In the genomic region with DNA sequence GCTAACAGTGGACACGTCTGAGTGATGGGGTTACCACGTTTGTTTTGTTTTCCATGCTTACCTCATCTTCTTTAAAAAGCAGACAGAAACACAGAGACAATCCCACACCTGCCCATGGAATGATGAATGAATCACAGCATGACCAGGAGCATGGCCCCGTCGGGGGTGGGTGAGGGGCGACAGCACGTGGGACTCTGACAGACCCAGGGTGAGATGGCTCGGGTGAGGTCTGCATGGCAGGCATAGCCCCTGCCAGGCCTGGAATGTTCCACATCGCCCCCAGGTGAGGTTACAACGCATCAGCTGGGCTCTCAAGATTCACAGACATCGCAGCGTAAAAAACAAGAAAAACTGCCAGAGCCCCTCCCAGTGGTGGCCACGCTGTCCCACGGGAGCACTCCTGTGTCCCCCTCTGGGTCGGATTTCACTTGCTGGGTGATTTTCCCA, we compare ENCODE assay signal across 12 cellular contexts. TPM values are rescaled to one million over a fixed set of nuclear protein-coding genes. Genes with fewer than 3 reads are reported as not detected.
DNase-seq lines count a peak whose midpoint lies in the region; ATAC-seq and TF ChIP-seq lines count a peak whose summit lies in the region.
"Had no signal": no experiment of that assay in that cellular context is flagged by ENCODE, and none has a peak within 500 bp of the region (broad histone marks: within the 10 kb centered on the region; RNA-seq: fewer than 3 reads in every experiment).

No MANE protein-coding gene starts in this region.

- DNase-seq in DMS53 (lab: John Stamatoyannopoulos, UW) (peak; percentile 60), DMS53 treated with DMSO at 0.1 percent for 48 hours (lab: John Stamatoyannopoulos, UW; ENCODE audit: unreplicated experiment) (no peak), DND-41 (no peak), mesothelial cell of epicardium (ENCODE audit: low spot score in 2 of 2, unreplicated experiment in 2 of 2) (no peak), cortex of kidney (lab: John Stamatoyannopoulos, UW) (no peak), germinal center (ENCODE audit: low spot score) (no peak)
- no peak for DNase-seq in activated naive CD8-positive, alpha-beta T cell treated with anti-CD3 and anti-CD28 coated beads for 36 hours
- DNase-seq: GM23248, left ventricle myocardium inferior, NCI-H524 treated with DMSO at 0.1 percent for 48 hours had no signal

- no peak for TF ChIP-seq CTCF in DND-41 (IDR thresholded peaks at IDR 0.05; ENCODE audit: borderline replicate concordance, extremely low read depth, low read length, poor library complexity, severe bottlenecking)
- TF ChIP-seq CTCF in mesothelial cell of epicardium (IDR thresholded peaks at IDR 0.05; ENCODE audit: unreplicated experiment): no peak

- H3K27ac ChIP-seq in DND-41 (ENCODE audit: low read length): peak overlapping the region; percentile 79; the same call in 1 of the 2 replicates
- H3K27ac ChIP-seq: 22Rv1, GM23248, left ventricle myocardium inferior had no signal

- no peaks in the 10 kb centered on the region for H3K9me3 ChIP-seq in DND-41 (ENCODE audit: insufficient read depth, low read length, severe bottlenecking)
- H3K9me3 ChIP-seq: left ventricle myocardium inferior had no signal

- H3K27me3 ChIP-seq in DND-41 (ENCODE audit: insufficient read depth, low read length, poor library complexity): no peaks in the 10 kb centered on the region

- peaks cover 48% of the 10 kb centered on the region for H3K36me3 Mint-ChIP-seq in activated naive CD8-positive, alpha-beta T cell treated with anti-CD3 and anti-CD28 coated beads for 36 hours
- no peaks in the 10 kb centered on the region for H3K36me3 Mint-ChIP-seq in mesothelial cell of epicardium

- peaks cover 23% of the 10 kb centered on the region for H3K4me1 Mint-ChIP-seq in activated naive CD8-positive, alpha-beta T cell treated with anti-CD3 and anti-CD28 coated beads for 36 hours
- peaks cover 59% of the 10 kb centered on the region for H3K4me1 Mint-ChIP-seq in mesothelial cell of epicardium

- H3K9ac ChIP-seq in DND-41 (ENCODE audit: low read depth, low read length): no peak overlapping the region
- H3K9ac ChIP-seq: GM23248 had no signal

- ATAC-seq in DND-41 (ENCODE audit: insufficient read depth, low read depth): no peak
- ATAC-seq in GM18858 (IDR thresholded peaks at IDR 0.05; ENCODE audit: unreplicated experiment): no peak

- no peak overlapping the region for H3K4me2 ChIP-seq in DND-41 (ENCODE audit: insufficient read depth, low read length)

- H3K27ac Mint-ChIP-seq in activated naive CD8-positive, alpha-beta T cell treated with anti-CD3 and anti-CD28 coated beads for 36 hours: peak overlapping the region; percentile 54
- H3K27ac Mint-ChIP-seq in mesothelial cell of epicardium: peak overlapping the region; percentile 47

- no peaks in the 10 kb centered on the region for H3K9me3 Mint-ChIP-seq in activated naive CD8-positive, alpha-beta T cell treated with anti-CD3 and anti-CD28 coated beads for 36 hours
- no peaks in the 10 kb centered on the region for H3K9me3 Mint-ChIP-seq in mesothelial cell of epicardium

- peaks cover 100% of the 10 kb centered on the region for H4K20me1 ChIP-seq in DND-41 (ENCODE audit: insufficient read depth, low read length)

- H3K4me1 ChIP-seq in DND-41 (ENCODE audit: insufficient read depth, low read length): peaks cover 50% of the 10 kb centered on the region

- H3K36me3 ChIP-seq in DND-41 (ENCODE audit: insufficient read depth, low read length): peaks cover 98% of the 10 kb centered on the region
- H3K36me3 ChIP-seq: left ventricle myocardium inferior had no signal

- H3K4me3 Mint-ChIP-seq in activated naive CD8-positive, alpha-beta T cell treated with anti-CD3 and anti-CD28 coated beads for 36 hours: no peak overlapping the region
- H3K4me3 Mint-ChIP-seq in mesothelial cell of epicardium: no peak overlapping the region

- H3K79me2 ChIP-seq in DND-41 (ENCODE audit: insufficient read depth, low read length): peaks cover 100% of the 10 kb centered on the region

- H3K27me3 Mint-ChIP-seq in activated naive CD8-positive, alpha-beta T cell treated with anti-CD3 and anti-CD28 coated beads for 36 hours: no peaks in the 10 kb centered on the region
- H3K27me3 Mint-ChIP-seq in mesothelial cell of epicardium (ENCODE audit: low read depth): no peaks in the 10 kb centered on the region

- no peak overlapping the region for H3K4me3 ChIP-seq in DND-41 (ENCODE audit: low read depth in 1 of 2, low read length in 2 of 2)
- H3K4me3 ChIP-seq: GM23248, left ventricle myocardium inferior had no signal

- no peak overlapping the region for H2AFZ ChIP-seq in DND-41 (ENCODE audit: low read depth, low read length)
- H2AFZ ChIP-seq: GM23248 had no signal

RNA-seq across cellular contexts. Expression of a gene that starts 18.1 kb away (rescaled TPM):
- total RNA-seq in activated naive CD8-positive, alpha-beta T cell treated with anti-CD3 and anti-CD28 coated beads for 36 hours: 100 to 1,000 TPM; 298 to 301 TPM
- 64.7 to 70.0 TPM (median 69.4 TPM) in 3 replicates for total RNA-seq in mesothelial cell of epicardium
